18 cellular contexts compared by ENCODE assay signal in genomic region chr5:126043684-126044083, GRCh38.
DNase-seq lines count a peak whose midpoint lies in the region; ATAC-seq and TF ChIP-seq lines count a peak whose summit lies in the region.
"Had no signal": no experiment of that assay in that cellular context is flagged by ENCODE, and none has a peak within 500 bp of the region (broad histone marks: within the 10 kb centered on the region; RNA-seq: fewer than 3 reads in every experiment).

No MANE protein-coding gene starts in this region.

- no peaks in the 10 kb centered on the region for H3K9me3 ChIP-seq in OCI-LY7 (ENCODE audit: low read length)
- H3K9me3 ChIP-seq: HAP-1 had no signal

- no peaks in the 10 kb centered on the region for H3K79me2 ChIP-seq in OCI-LY7 (ENCODE audit: insufficient read depth, low read depth, low read length)

- no peaks in the 10 kb centered on the region for H3K9me2 ChIP-seq in OCI-LY7 (ENCODE audit: insufficient read depth, low read length)

- peaks cover 41% of the 10 kb centered on the region for H3K4me1 Mint-ChIP-seq in WTC11
- H3K4me1 Mint-ChIP-seq: CD14-positive monocyte, T-helper 17 cell had no signal

- H3K4me3 Mint-ChIP-seq in WTC11: no peak overlapping the region
- H3K4me3 Mint-ChIP-seq: CD14-positive monocyte; natural killer cell treated with Interleukin-12 subunit alpha and Interleukin-12 subunit beta and Interleukin-15 and Interleukin-18, amount 100 ng/mL, for 72 hours; T-helper 17 cell had no signal

- H3K9me3 Mint-ChIP-seq in WTC11: peaks cover 6% of the 10 kb centered on the region; the same call in 1 of the 2 replicates

- ATAC-seq in WTC11 (no peak), left ventricle myocardium superior (peak; percentile 75)
- ATAC-seq: natural killer cell treated with Interleukin-12 subunit alpha and Interleukin-12 subunit beta and Interleukin-15 and Interleukin-18, amount 100 ng/mL, for 72 hours; T-helper 17 cell had no signal

- H3K36me3 ChIP-seq in OCI-LY7 (ENCODE audit: insufficient read depth, low read length): no peaks in the 10 kb centered on the region
- H3K36me3 ChIP-seq: HAP-1 had no signal

- no peak overlapping the region for H3K4me2 ChIP-seq in OCI-LY7 (ENCODE audit: low read length)

- no TSS peak for BruUV-seq in OCI-LY7 (replicated peaks; lab: Mats Ljungman, UMichigan)

- POLR2A ChIA-PET in WTC11 (lab: Charles Lee): no interaction called here
- POLR2A ChIA-PET in OCI-LY7 (lab: Charles Lee): no interaction called here

- H3K36me3 Mint-ChIP-seq in WTC11: no peaks in the 10 kb centered on the region
- H3K36me3 Mint-ChIP-seq: CD14-positive monocyte; natural killer cell treated with Interleukin-12 subunit alpha and Interleukin-12 subunit beta and Interleukin-15 and Interleukin-18, amount 100 ng/mL, for 72 hours had no signal

- no peak overlapping the region for H3K27ac ChIP-seq in OCI-LY7 (ENCODE audit: low read depth, low read length, poor library complexity, severe bottlenecking)
- H3K27ac ChIP-seq: VCaP had no signal

- no peaks in the 10 kb centered on the region for H3K27me3 Mint-ChIP-seq in WTC11 (ENCODE audit: low read depth)
- H3K27me3 Mint-ChIP-seq: natural killer cell treated with Interleukin-12 subunit alpha and Interleukin-12 subunit beta and Interleukin-15 and Interleukin-18, amount 100 ng/mL, for 72 hours; T-helper 17 cell had no signal

- H3K27ac Mint-ChIP-seq in WTC11: peak overlapping the region; percentile 23; the same call in 1 of the 2 replicates
- H3K27ac Mint-ChIP-seq: CD14-positive monocyte; natural killer cell treated with Interleukin-12 subunit alpha and Interleukin-12 subunit beta and Interleukin-15 and Interleukin-18, amount 100 ng/mL, for 72 hours; T-helper 17 cell had no signal

- no peaks in the 10 kb centered on the region for H4K20me1 ChIP-seq in OCI-LY7 (ENCODE audit: insufficient read depth, low read length)

- CTCF ChIA-PET in WTC11 (lab: Charles Lee): no interaction called here
- CTCF ChIA-PET in OCI-LY7 (lab: Charles Lee; ENCODE audit: unreplicated experiment): no interaction called here

- TF ChIP-seq CTCF in WTC11 (IDR thresholded peaks at IDR 0.05): no peak
- TF ChIP-seq CTCF in OCI-LY7 (conservative IDR thresholded peaks at IDR 0.05; ENCODE audit: low read length): no peak

- H3K4me1 ChIP-seq in OCI-LY7 (ENCODE audit: insufficient read depth, low read length, poor library complexity, severe bottlenecking): no peaks in the 10 kb centered on the region

- peak; percentile 31 for DNase-seq in NCI-H2171 treated with DMSO at 0.1 percent for 48 hours (lab: John Stamatoyannopoulos, UW)
- no peak for DNase-seq in NCI-H2171 (lab: John Stamatoyannopoulos, UW)
- no peak for DNase-seq in WTC11 (ENCODE audit: low spot score)
- DNase-seq in left ventricle myocardium superior: no peak
- DNase-seq in retina: peak; percentile 63
- DNase-seq in OCI-LY7 (ENCODE audit: low spot score): no peak
- DNase-seq in AML-193 (lab: John Stamatoyannopoulos, UW): no peak
- no peak for DNase-seq in central memory CD4-positive, alpha-beta T cell
- DNase-seq: activated CD4-positive, alpha-beta T cell treated with anti-CD3 and anti-CD28 coated beads, Interleukin-2, amount 50 U/mL, for 48 hours; activated naive CD4-positive, alpha-beta T cell treated with Interleukin-2 at 50 U/mL for 16 hours; cortex of kidney; DMS 273 treated with DMSO at 0.1 percent for 48 hours; NCI-H446 treated with DMSO at 0.1 percent for 48 hours; T-helper 17 cell had no signal

- no peak overlapping the region for H3K4me3 ChIP-seq in OCI-LY7 (ENCODE audit: low read depth, low read length, poor library complexity, severe bottlenecking)
- H3K4me3 ChIP-seq: HAP-1 had no signal

- H2AFZ ChIP-seq in OCI-LY7 (ENCODE audit: low read length): no peak overlapping the region

- intact Hi-C loops in left ventricle myocardium superior (cut with micrococcal nuclease) (no loop called here), OCI-LY7 (cut with micrococcal nuclease; ENCODE audit: unreplicated experiment) (no loop called here)

TF ChIP-seq in WTC11, 78 proteins besides CTCF, POLR2A, EP300 and RAD21:
- TF ChIP-seq, protein P1, sequence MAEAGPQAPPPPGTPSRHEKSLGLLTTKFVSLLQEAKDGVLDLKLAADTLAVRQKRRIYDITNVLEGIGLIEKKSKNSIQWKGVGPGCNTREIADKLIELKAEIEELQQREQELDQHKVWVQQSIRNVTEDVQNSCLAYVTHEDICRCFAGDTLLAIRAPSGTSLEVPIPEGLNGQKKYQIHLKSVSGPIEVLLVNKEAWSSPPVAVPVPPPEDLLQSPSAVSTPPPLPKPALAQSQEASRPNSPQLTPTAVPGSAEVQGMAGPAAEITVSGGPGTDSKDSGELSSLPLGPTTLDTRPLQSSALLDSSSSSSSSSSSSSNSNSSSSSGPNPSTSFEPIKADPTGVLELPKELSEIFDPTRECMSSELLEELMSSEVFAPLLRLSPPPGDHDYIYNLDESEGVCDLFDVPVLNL (CRISPR knock-in tag; IDR thresholded peaks at IDR 0.05; ENCODE audit: borderline replicate concordance, low read depth): no peak
- TF ChIP-seq RELA (CRISPR knock-in tag; IDR thresholded peaks at IDR 0.05; ENCODE audit: borderline replicate concordance) (no peak), KAT7 (CRISPR knock-in tag; IDR thresholded peaks at IDR 0.05; ENCODE audit: borderline replicate concordance) (no peak)
- TF ChIP-seq, protein P2, sequence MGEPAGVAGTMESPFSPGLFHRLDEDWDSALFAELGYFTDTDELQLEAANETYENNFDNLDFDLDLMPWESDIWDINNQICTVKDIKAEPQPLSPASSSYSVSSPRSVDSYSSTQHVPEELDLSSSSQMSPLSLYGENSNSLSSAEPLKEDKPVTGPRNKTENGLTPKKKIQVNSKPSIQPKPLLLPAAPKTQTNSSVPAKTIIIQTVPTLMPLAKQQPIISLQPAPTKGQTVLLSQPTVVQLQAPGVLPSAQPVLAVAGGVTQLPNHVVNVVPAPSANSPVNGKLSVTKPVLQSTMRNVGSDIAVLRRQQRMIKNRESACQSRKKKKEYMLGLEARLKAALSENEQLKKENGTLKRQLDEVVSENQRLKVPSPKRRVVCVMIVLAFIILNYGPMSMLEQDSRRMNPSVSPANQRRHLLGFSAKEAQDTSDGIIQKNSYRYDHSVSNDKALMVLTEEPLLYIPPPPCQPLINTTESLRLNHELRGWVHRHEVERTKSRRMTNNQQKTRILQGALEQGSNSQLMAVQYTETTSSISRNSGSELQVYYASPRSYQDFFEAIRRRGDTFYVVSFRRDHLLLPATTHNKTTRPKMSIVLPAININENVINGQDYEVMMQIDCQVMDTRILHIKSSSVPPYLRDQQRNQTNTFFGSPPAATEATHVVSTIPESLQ (CRISPR knock-in tag; IDR thresholded peaks at IDR 0.05): no peak
- TF ChIP-seq, protein P3, sequence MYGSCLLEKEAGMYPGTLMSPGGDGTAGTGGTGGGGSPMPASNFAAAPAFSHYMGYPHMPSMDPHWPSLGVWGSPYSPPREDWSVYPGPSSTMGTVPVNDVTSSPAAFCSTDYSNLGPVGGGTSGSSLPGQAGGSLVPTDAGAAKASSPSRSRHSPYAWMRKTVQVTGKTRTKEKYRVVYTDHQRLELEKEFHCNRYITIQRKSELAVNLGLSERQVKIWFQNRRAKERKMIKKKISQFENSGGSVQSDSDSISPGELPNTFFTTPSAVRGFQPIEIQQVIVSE (CRISPR knock-in tag; IDR thresholded peaks at IDR 0.05; ENCODE audit: borderline replicate concordance): no peak

Comparison
In these comparisons a context has a peak if more than half of its experiments do, and no peak if none do; other contexts are left out.
1. DNase-seq: peak in NCI-H2171 treated with DMSO at 0.1 percent for 48 hours (single experiment) and retina (single experiment); none in NCI-H2171 (single experiment), WTC11 (single experiment), left ventricle myocardium superior (single experiment), OCI-LY7 (single experiment), AML-193 (0 of 2) and central memory CD4-positive, alpha-beta T cell (single experiment).